12 cellular contexts compared by ENCODE assay signal in the genomic region with DNA sequence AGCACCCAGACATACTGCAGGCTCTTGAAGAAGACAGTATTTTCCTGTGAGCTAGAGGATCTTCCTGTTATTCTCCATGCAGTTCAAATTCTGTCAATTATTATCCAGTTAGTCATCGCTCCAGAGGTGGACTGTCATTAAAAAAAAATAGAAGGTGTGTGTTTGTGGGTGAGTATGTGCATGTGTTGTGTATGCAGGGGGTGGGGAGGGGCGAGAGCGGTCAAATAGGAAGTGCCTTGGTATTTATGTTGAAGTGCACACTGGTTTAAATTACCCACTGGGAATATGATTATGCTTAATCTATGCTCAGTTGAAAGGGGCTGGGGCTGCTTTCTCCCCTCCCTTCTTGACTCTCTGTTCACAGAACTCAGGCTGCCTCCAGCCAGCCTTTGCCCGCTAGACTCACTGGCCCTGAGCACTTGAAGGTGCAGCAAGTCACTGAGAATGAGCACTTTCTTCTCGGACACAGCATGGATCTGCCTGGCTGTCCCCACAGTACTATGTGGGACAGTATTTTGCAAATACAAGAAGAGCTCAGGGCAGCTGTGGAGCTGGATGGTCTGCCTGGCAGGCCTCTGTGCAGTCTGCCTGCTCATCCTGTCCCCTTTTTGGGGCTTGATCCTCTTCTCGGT. TPM values are rescaled to one million over a fixed set of nuclear protein-coding genes. Genes with fewer than 3 reads are reported as not detected.
DNase-seq lines count a peak whose midpoint lies in the region; TF ChIP-seq lines count a peak whose summit lies in the region.
"Had no signal": no experiment of that assay in that cellular context is flagged by ENCODE, and none has a peak within 500 bp of the region (broad histone marks: within the 10 kb centered on the region; RNA-seq: fewer than 3 reads in every experiment).

Gene HSD17B2, plus strand, starts transcription at position 273 of the 632 bp plus-strand sequence. Its CDS starts 172 bp downstream, at position 445.

- H3K4me3 Mint-ChIP-seq in nephron: no peak within 1 kb of the TSS

- no peaks in the 10 kb centered on the region for H3K36me3 Mint-ChIP-seq in nephron (ENCODE audit: low read depth)

- H3K4me1 ChIP-seq in esophagus (ENCODE audit: control insufficient read depth in 2 of 2, insufficient read depth in 2 of 2, low read length in 1 of 2): peaks cover 3 to 6% of the 10 kb centered on the region in 2 donors
- H3K4me1 ChIP-seq in HAP-1: no peaks in the 10 kb centered on the region

- no peak for TF ChIP-seq CTCF in nephron (IDR thresholded peaks at IDR 0.05; ENCODE audit: unreplicated experiment in 3 of 3)

- H3K27me3 Mint-ChIP-seq in nephron (ENCODE audit: low read depth): peaks cover 11% of the 10 kb centered on the region

- DNase-seq in D341Med (ENCODE audit: low spot score): peak; percentile 52
- DNase-seq in RPMI7951 (ENCODE audit: low read depth): peak; percentile 41
- no peak for DNase-seq in foreskin melanocyte
- no peak for DNase-seq in RKO (ENCODE audit: low spot score)
- no peak for DNase-seq in NCI-H1436 treated with DMSO at 0.1 percent for 48 hours (lab: John Stamatoyannopoulos, UW)
- DNase-seq in HAP-1 (ENCODE audit: low spot score in 2 of 2): no peak
- DNase-seq: C1 segment of cervical spinal cord, midbrain, NCI-H1092 treated with DMSO at 0.1 percent for 48 hours had no signal

- peak within 1 kb of the TSS; percentile 22 to 40 for H3K27ac ChIP-seq in esophagus (ENCODE audit: low read depth in 2 of 2, low read length in 1 of 2)

- H3K4me3 ChIP-seq in esophagus (ENCODE audit: low read depth in 1 of 2, low read length in 2 of 2) (no peak within 1 kb of the TSS), HAP-1 (no peak within 1 kb of the TSS)

- peaks cover 7% of the 10 kb centered on the region for H3K4me1 Mint-ChIP-seq in nephron

- no peaks in the 10 kb centered on the region for H3K9me3 Mint-ChIP-seq in nephron

- peak within 1 kb of the TSS in 2 of 3 experiments; percentile 10 to 13 for H3K27ac Mint-ChIP-seq in nephron

- H3K36me3 ChIP-seq in esophagus (ENCODE audit: control insufficient read depth in 2 of 2, insufficient read depth in 2 of 2, low read length in 1 of 2) (no peaks in the 10 kb centered on the region), HAP-1 (replicated peaks) (no peaks in the 10 kb centered on the region)

- 56 to 63% methylated on average over 6 of the region's 6 CpGs for WGBS in esophagus, 2 donors

- H3K27me3 ChIP-seq in esophagus (ENCODE audit: control insufficient read depth in 1 of 2, insufficient read depth in 2 of 2, low read length in 2 of 2) (peaks cover 0 to 3% of the 10 kb centered on the region in 2 donors), HAP-1 (ENCODE audit: low read depth) (no peaks in the 10 kb centered on the region)

- in situ Hi-C loops in HAP-1 (cut with MboI; ENCODE audit: low sequenced_read_pairs): loop anchor here (5.0 kb wide), 1 partner anchor 192 kb away; no protein-coding TSS in a partner anchor

- no peaks in the 10 kb centered on the region for H3K9me3 ChIP-seq in esophagus (ENCODE audit: control insufficient read depth in 2 of 2, insufficient read depth in 1 of 2, low read depth in 1 of 2, low read length in 1 of 2)
- no peaks in the 10 kb centered on the region for H3K9me3 ChIP-seq in HAP-1

RNA-seq across cellular contexts. Expression of gene HSD17B2, which starts in this region (rescaled TPM):
- total RNA-seq in RPMI7951 (2014; rRNA removed; shearing (Covaris generic)): 1.4 and 2.6 TPM in 2 replicates
- 1 to 10 TPM; 1.0 to 9.5 TPM for polyA plus RNA-seq in esophagus
- total RNA-seq: skeletal muscle tissue had no signal

Comparison
In these comparisons a context has a peak if more than half of its experiments do, and no peak if none do; other contexts are left out.
1. DNase-seq: peak in D341Med (single experiment) and RPMI7951 (single experiment); none in foreskin melanocyte (single experiment), RKO (single experiment), NCI-H1436 treated with DMSO at 0.1 percent for 48 hours (single experiment) and HAP-1 (0 of 2).